8 cellular contexts compared by ENCODE assay signal in genomic region chr16:8781797-8782196, GRCh38.
"Had no signal": no experiment of that assay in that cellular context is flagged by ENCODE, and none has a peak within 500 bp of the region (broad histone marks: within the 10 kb centered on the region; RNA-seq: fewer than 3 reads in every experiment).

No MANE protein-coding gene starts in this region.

- H3K9me3 ChIP-seq: HAP-1 had no signal

- H3K27ac ChIP-seq: HL-60 had no signal

- H3K4me1 Mint-ChIP-seq: GM23338 had no signal

- H3K9me3 Mint-ChIP-seq: GM23338 had no signal

- H3K27ac Mint-ChIP-seq: GM23338, HFFc6 had no signal

- H3K4me3 Mint-ChIP-seq: GM23338, HFFc6 had no signal

- H2AFZ ChIP-seq: GM23338 had no signal

- FAIRE-seq: K562 had no signal

- DNase-seq: H7, HFFc6, IMR-90 had no signal

- H3K4me2 ChIP-seq: GM23338 had no signal

- ATAC-seq: GM23338, HCT116, K562 had no signal

- H3K4me3 ChIP-seq: GM23338, HAP-1, K562 had no signal

- H3K4me1 ChIP-seq: HAP-1 had no signal

- H3K36me3 ChIP-seq: HAP-1 had no signal
